8 cellular contexts compared by ENCODE assay signal in the genomic region with DNA sequence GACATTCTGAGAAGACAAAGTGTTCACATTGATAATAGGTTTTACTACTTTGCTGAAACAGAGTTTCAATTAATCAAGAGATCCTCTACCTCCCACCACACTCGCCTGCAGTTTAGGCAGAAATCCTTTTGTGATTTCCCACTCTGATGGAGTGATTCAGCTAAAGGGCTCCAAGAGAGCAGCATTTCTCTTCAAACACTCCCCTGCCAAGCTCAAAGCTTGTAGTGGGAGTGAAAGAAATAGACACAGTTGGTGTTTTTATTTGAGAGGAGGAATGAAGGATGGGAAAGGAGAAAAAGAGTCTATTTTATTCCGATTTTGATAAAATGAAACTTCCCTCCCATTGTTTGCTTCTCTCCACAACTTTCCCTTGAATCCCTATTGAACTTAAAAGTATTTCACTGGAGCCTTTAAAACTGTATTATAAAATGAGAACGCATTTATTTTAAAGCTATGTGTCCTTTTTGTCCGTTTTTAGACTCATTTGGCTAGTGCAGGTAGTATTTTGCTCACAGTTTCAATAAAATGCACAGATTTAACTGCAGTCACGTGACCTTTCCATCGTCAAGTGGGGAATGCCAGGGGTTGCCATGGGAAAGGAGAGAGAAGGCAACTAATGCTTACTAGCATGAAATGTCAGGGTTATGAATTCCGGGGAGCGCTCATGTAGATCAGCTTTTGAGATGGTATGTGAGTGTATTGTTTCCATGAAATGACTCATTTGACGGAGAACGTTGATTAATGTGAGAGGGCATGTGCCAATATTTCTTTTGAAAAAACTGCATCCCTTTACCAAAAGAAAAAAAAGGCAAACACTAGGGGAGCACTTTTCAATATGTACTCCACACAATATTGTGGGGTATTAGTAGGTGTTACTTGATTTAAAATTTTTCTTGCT. TPM values are rescaled to one million over a fixed set of nuclear protein-coding genes. Genes with fewer than 3 reads are reported as not detected.
DNase-seq lines count a peak whose midpoint lies in the region; ATAC-seq and TF ChIP-seq lines count a peak whose summit lies in the region.

No MANE protein-coding gene starts in this region.

- intact Hi-C loops in spleen (cut with DNase I; ENCODE audit: low total_unique reads), result no loop called here

- TF ChIP-seq POLR2A in spleen (IDR thresholded peaks at IDR 0.05), result no peak

- H3K36me3 ChIP-seq in MG63, result no peaks in the 10 kb centered on the region
- no peaks in the 10 kb centered on the region for H3K36me3 ChIP-seq in spleen

- peak; percentile 49 for TF ChIP-seq CTCF in chondrocyte (IDR thresholded peaks at IDR 0.05)
- no peak for TF ChIP-seq CTCF in spleen (IDR thresholded peaks at IDR 0.05 in 8 of 11, conservative IDR thresholded peaks at IDR 0.05 in 3 of 11)

- H3K27ac ChIP-seq in spleen, result no peak overlapping the region

- H3K27me3 ChIP-seq in MG63 (no peaks in the 10 kb centered on the region), spleen (replicated peaks in 1 of 7) (no peaks in the 10 kb centered on the region)

- WGBS in spleen, 5 donors, result 63 to 78% (median 75%) methylated on average over 10 of the region's 10 CpGs

- H3K9me3 ChIP-seq in MG63 (no peaks in the 10 kb centered on the region), spleen (no peaks in the 10 kb centered on the region)

- H3K4me3 Mint-ChIP-seq in chondrocyte (ENCODE audit: unreplicated experiment), result peak overlapping the region; percentile 50

- ATAC-seq in HG03342 (IDR thresholded peaks at IDR 0.05; ENCODE audit: unreplicated experiment), result no peak

- H3K4me3 ChIP-seq in MG63 (peak overlapping the region; percentile 16), spleen (no peak overlapping the region)

- peaks cover 12% of the 10 kb centered on the region for H3K4me1 Mint-ChIP-seq in chondrocyte (ENCODE audit: low read depth)

- H3K36me3 Mint-ChIP-seq in chondrocyte (ENCODE audit: low read depth), result no peaks in the 10 kb centered on the region

- no peaks in the 10 kb centered on the region for H3K9me3 Mint-ChIP-seq in chondrocyte (ENCODE audit: low read depth)

- no peaks in the 10 kb centered on the region for H3K27me3 Mint-ChIP-seq in chondrocyte (ENCODE audit: low read depth)

- H3K27ac Mint-ChIP-seq in chondrocyte (ENCODE audit: unreplicated experiment), result peak overlapping the region; percentile 38

- no peaks in the 10 kb centered on the region for H3K4me1 ChIP-seq in spleen

- DNase-seq in AG08395 (ENCODE audit: low spot score) (peak; percentile 29), MG63 (peak; percentile 72), chondrocyte (ENCODE audit: low spot score) (no peak), midbrain (lab: John Stamatoyannopoulos, UW) (peak; percentile 42), NCI-H2081 (lab: John Stamatoyannopoulos, UW) (no peak), GF-D8 (lab: John Stamatoyannopoulos, UW) (no peak), spleen (no peak)

RNA-seq across cellular contexts. Expression of a gene that starts 7.7 kb away (rescaled TPM):
- total RNA-seq in MG63 (2014; rRNA removed; shearing (Covaris generic); ENCODE audit: low replicate concordance), result 10.0 and 11.6 TPM in 2 replicates
- total RNA-seq in chondrocyte (15.0 to 16.2 TPM (median 15.6 TPM) in 3 replicates), spleen (10 to 100 TPM; 25.0 to 32.3 (median 28.5) TPM)
- 10 to 100 TPM in 1 of 3 donors, 1 to 10 TPM in 2; 9.6 to 11.9 (median 9.9) TPM for polyA plus RNA-seq in spleen

Comparison
In these comparisons a context has a peak if more than half of its experiments do, and no peak if none do; other contexts are left out.
1. DNase-seq: peak in AG08395 (single experiment), MG63 (single experiment) and midbrain (single experiment); none in chondrocyte (single experiment), NCI-H2081 (0 of 2), GF-D8 (single experiment) and spleen (single experiment).